4 cellular contexts compared by ENCODE assay signal in the genomic region with DNA sequence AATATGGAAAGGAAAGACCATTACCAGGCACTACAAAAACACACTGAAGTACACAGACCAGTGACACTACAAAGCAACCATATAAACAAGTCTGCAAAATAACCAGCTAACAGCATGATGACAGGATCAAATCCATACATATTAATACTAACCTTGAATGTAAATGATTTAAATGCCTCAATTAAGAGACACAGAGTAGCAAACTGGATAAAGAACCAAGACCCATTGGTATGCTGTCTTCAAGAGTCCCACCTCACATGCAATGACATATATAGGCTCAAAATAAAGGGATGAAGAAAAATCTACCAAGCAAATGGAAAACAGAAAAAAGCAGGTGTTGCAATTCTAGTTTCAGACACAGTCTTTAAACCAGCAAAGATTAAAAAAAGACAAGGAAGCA.
A peak's percentile ranks its signal among the peaks of the same experiment; 100 is the strongest.
DNase-seq lines count a peak whose midpoint lies in the region; ATAC-seq and TF ChIP-seq lines count a peak whose summit lies in the region.
"Not testable (repeated sequence)": the region's sequence is repeated elsewhere in the genome, so short reads cannot be mapped to it uniquely, and the experiment has no call there.

No MANE protein-coding gene starts in this region.

- H2AK5ac ChIP-seq in IMR-90 (ENCODE audit: low read depth, low read length) = not testable (repeated sequence)

- not testable (repeated sequence) for H3K36me3 ChIP-seq in HEK293 (ENCODE audit: control insufficient read depth in 2 of 2, insufficient read depth in 1 of 2, low read length in 2 of 2); IMR-90 (ENCODE audit: control insufficient read depth, insufficient read depth, low read length)

- TF ChIP-seq POLR2A in IMR-90 (IDR thresholded peaks at IDR 0.05; ENCODE audit: low read depth, low read length) = not testable (repeated sequence)

- H3K4ac ChIP-seq in IMR-90 (ENCODE audit: low read depth, low read length) = not testable (repeated sequence)

- not testable (repeated sequence) for BruUV-seq in IMR-90 (replicated peaks; lab: Mats Ljungman, UMichigan)

- not testable (repeated sequence) for H3K27me3 ChIP-seq in IMR-90 (ENCODE audit: control insufficient read depth, insufficient read depth, low read length)

- not testable (repeated sequence) for H3K56ac ChIP-seq in IMR-90 (ENCODE audit: extremely low read depth, insufficient read depth, low read length)

- H3K4me2 ChIP-seq in IMR-90 (ENCODE audit: low read depth, low read length) = not testable (repeated sequence)

- not testable (repeated sequence) for H3K9me3 ChIP-seq in HEK293 (ENCODE audit: control insufficient read depth, insufficient read depth, low read depth, low read length); IMR-90 (ENCODE audit: control insufficient read depth, insufficient read depth, low read length)

- H4K5ac ChIP-seq in IMR-90 (ENCODE audit: low read depth, low read length) = not testable (repeated sequence)

- not testable (repeated sequence) for H3K27ac ChIP-seq in HEK293 (ENCODE audit: extremely low read depth, low read depth, low read length); IMR-90 (ENCODE audit: insufficient read depth, low read length)

- H2AK9ac ChIP-seq in IMR-90 (replicated peaks; ENCODE audit: low read depth, low read length, poor library complexity) = not testable (repeated sequence)

- H3K4me3 ChIP-seq in HEK293 (ENCODE audit: low read depth, low read length); IMR-90 (ENCODE audit: insufficient read depth, low read depth, low read length); fibroblast of mammary gland (ENCODE audit: control insufficient read depth, low read depth, low read length); fibroblast of pulmonary artery (replicated peaks; ENCODE audit: low read depth, low read length): not testable (repeated sequence)

- H3K23ac ChIP-seq in IMR-90 (ENCODE audit: low read depth, low read length) = not testable (repeated sequence)

- TF ChIP-seq RAD21 in IMR-90 (IDR thresholded peaks at IDR 0.05; ENCODE audit: low read length) = not testable (repeated sequence)

- not testable (repeated sequence) for H2BK5ac ChIP-seq in IMR-90 (ENCODE audit: low read depth, low read length, poor library complexity, severe bottlenecking)

- not testable (repeated sequence) for H4K8ac ChIP-seq in IMR-90 (ENCODE audit: low read depth in 2 of 2, low read length in 2 of 2)

- peak overlapping the region; percentile 47; the same call in 1 of the 2 replicates for H2BK20ac ChIP-seq in IMR-90 (ENCODE audit: low read depth, low read length)

- H3K9ac ChIP-seq in IMR-90 (ENCODE audit: low read depth, low read length) = not testable (repeated sequence)

- not testable (repeated sequence) for H4K91ac ChIP-seq in IMR-90 (ENCODE audit: insufficient read depth, low read depth, low read length)

- in situ Hi-C loops in IMR-90 (cut with MboI; ENCODE audit: low sequenced_read_pairs) = not testable (repeated sequence)

- ATAC-seq in IMR-90 (ENCODE audit: low read depth) = not testable (repeated sequence)

- dilution Hi-C loops in IMR-90 (cut with HindIII; ENCODE audit: low sequenced_read_pairs, unreplicated experiment) = not testable (repeated sequence)

- not testable (repeated sequence) for H3K14ac ChIP-seq in IMR-90 (replicated peaks; ENCODE audit: low read depth, low read length)

- not testable (repeated sequence) for H2AFZ ChIP-seq in IMR-90 (replicated peaks; ENCODE audit: low read length, poor library complexity)

- not testable (repeated sequence) for H3K4me1 ChIP-seq in HEK293 (ENCODE audit: control insufficient read depth, insufficient read depth, low read length); IMR-90 (ENCODE audit: control insufficient read depth, insufficient read depth, low read length)

- CTCF ChIA-PET in HEK293 (lab: Yijun Ruan, JAX); IMR-90 (lab: Yijun Ruan, JAX): not testable (repeated sequence)

- POLR2A ChIA-PET in HEK293 (lab: Yijun Ruan, JAX); IMR-90 (lab: Charles Lee; ENCODE audit: unreplicated experiment): not testable (repeated sequence)

- not testable (repeated sequence) for TF ChIP-seq CTCF in HEK293 (tag by site-specific recombination; IDR thresholded peaks at IDR 0.05); IMR-90 (conservative IDR thresholded peaks at IDR 0.05; ENCODE audit: low read depth, low read length); fibroblast of mammary gland (conservative IDR thresholded peaks at IDR 0.05; ENCODE audit: control insufficient read depth, insufficient read depth, low read depth, low read length); fibroblast of pulmonary artery (IDR thresholded peaks at IDR 0.05; ENCODE audit: low read length, missing control alignments)

- not testable (repeated sequence) for H3K18ac ChIP-seq in IMR-90 (ENCODE audit: low read depth, low read length)

- intact Hi-C loops in IMR-90 (cut with micrococcal nuclease) = not testable (repeated sequence)

- H2BK15ac ChIP-seq in IMR-90 (ENCODE audit: low read depth, low read length) = not testable (repeated sequence)

- H2BK120ac ChIP-seq in IMR-90 (ENCODE audit: low read depth, low read length) = peak overlapping the region; percentile 27; the same call in 1 of the 2 replicates

- DNase-seq in IMR-90 = not testable (repeated sequence)
- DNase-seq in fibroblast of mammary gland (ENCODE audit: low read depth) = peak; percentile 14
- DNase-seq in fibroblast of pulmonary artery (ENCODE audit: low read depth) = peak; percentile 16

- peaks cover 0 to 29% of the 10 kb centered on the region in 2 experiments; a peak in 2 of 4 replicates for H3K79me1 ChIP-seq in IMR-90 (ENCODE audit: low read depth in 1 of 2, low read length in 2 of 2)

- H4K20me1 ChIP-seq in IMR-90 (ENCODE audit: insufficient read depth, low read length) = not testable (repeated sequence)

- H3K9me1 ChIP-seq in IMR-90 (ENCODE audit: insufficient read depth, low read length) = peaks cover 12% of the 10 kb centered on the region

TF ChIP-seq in HEK293, 187 proteins besides CTCF, POLR2A, EP300 and RAD21:
- TF ChIP-seq SETDB1 (IDR thresholded peaks at IDR 0.05; ENCODE audit: insufficient read length, low read length) (peak; percentile 88), ZNF529 (tag by site-specific recombination; IDR thresholded peaks at IDR 0.05; ENCODE audit: insufficient replicate concordance) (peak; percentile 91)
